In the genomic region with DNA sequence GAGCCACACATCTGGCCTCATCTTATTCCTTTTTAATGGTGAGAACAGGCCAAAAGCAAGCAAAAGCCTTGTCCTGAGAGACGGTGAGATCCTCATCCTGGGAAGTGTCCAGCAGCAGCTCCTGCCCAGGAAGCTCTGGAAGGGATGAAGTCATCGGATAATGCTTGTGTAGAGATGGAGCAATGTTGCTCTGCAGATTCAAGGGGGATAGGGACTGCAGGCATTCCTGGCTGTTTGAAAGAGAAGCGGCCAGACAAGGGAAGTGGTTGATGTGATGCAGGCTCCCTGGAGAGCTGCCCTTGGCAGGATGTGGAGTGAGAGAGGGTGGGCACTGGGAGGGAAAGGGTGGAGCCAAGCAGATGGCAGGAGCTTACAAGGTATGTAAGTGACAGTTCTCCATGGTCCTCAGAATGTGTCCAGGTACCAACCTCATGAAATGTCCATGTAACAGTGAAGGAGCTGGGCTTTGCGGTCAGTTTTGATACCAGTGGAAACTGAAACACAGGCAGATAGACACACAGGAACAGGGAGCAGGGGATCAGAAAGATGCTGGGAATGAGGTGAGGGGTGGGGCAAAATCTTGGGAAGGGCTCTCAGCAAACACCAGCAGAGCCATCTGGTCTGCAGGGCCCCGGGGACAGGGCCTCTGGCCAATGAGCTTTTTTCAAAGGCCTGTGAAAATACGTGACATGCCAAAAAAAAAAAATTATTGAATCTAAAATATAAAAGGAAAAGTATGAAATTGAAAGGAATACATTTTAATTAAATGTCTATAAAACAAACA, we compare ENCODE assay signal across 10 cellular contexts. TPM values are rescaled to one million over a fixed set of nuclear protein-coding genes. Genes with fewer than 3 reads are reported as not detected.
DNase-seq lines count a peak whose midpoint lies in the region; ATAC-seq, FAIRE-seq and TF ChIP-seq lines count a peak whose summit lies in the region.
"Had no signal": no experiment of that assay in that cellular context is flagged by ENCODE, and none has a peak within 500 bp of the region (broad histone marks: within the 10 kb centered on the region; RNA-seq: fewer than 3 reads in every experiment).

No MANE protein-coding gene starts in this region.

- no peaks in the 10 kb centered on the region for H3K9me2 ChIP-seq in Loucy (replicated peaks; ENCODE audit: low read depth, low read length)

- peaks cover 33% of the 10 kb centered on the region for H3K4me1 Mint-ChIP-seq in mesothelial cell of epicardium

- no peak overlapping the region for H3K4me3 Mint-ChIP-seq in mesothelial cell of epicardium

- H4K20me1 ChIP-seq in Loucy (ENCODE audit: insufficient read depth, low read length, poor library complexity, severe bottlenecking) = no peaks in the 10 kb centered on the region

- no peak for TF ChIP-seq CTCF in Loucy (conservative IDR thresholded peaks at IDR 0.05; ENCODE audit: low read length)
- no peak for TF ChIP-seq CTCF in bronchial epithelial cell (IDR thresholded peaks at IDR 0.05; ENCODE audit: insufficient read depth, low read length, severe bottlenecking)
- no peak for TF ChIP-seq CTCF in mesothelial cell of epicardium (IDR thresholded peaks at IDR 0.05; ENCODE audit: unreplicated experiment)

- H3K27me3 ChIP-seq in Loucy (ENCODE audit: insufficient read depth, low read length, poor library complexity, severe bottlenecking) (no peaks in the 10 kb centered on the region), bronchial epithelial cell (ENCODE audit: control insufficient read depth, insufficient read depth, low read length) (no peaks in the 10 kb centered on the region)

- no peaks in the 10 kb centered on the region for H3K36me3 Mint-ChIP-seq in mesothelial cell of epicardium

- H3K9me3 ChIP-seq in Loucy (ENCODE audit: insufficient read depth, low read depth, low read length) = no peaks in the 10 kb centered on the region

- peak overlapping the region; percentile 79 for H2AFZ ChIP-seq in Loucy (ENCODE audit: low read length)

- H3K9ac ChIP-seq in Loucy (ENCODE audit: low read depth, low read length, poor library complexity, severe bottlenecking) = peak overlapping the region; percentile 39

- no peaks in the 10 kb centered on the region for H3K36me3 ChIP-seq in Loucy (ENCODE audit: insufficient read depth, low read length)
- no peaks in the 10 kb centered on the region for H3K36me3 ChIP-seq in bronchial epithelial cell (ENCODE audit: control insufficient read depth, insufficient read depth, low read length)

- no peaks in the 10 kb centered on the region for H3K27me3 Mint-ChIP-seq in mesothelial cell of epicardium (ENCODE audit: low read depth)

- peak; percentile 19 for DNase-seq in COLO829 (ENCODE audit: low spot score)
- DNase-seq in bronchial epithelial cell (ENCODE audit: low read depth) = peak; percentile 47
- DNase-seq in mesothelial cell of epicardium (ENCODE audit: low spot score in 2 of 2, unreplicated experiment in 2 of 2) = no peak
- DNase-seq in DMS114 treated with DMSO at 0.1 percent for 48 hours (lab: John Stamatoyannopoulos, UW; ENCODE audit: unreplicated experiment) = no peak
- DNase-seq in SKM-1 (lab: John Stamatoyannopoulos, UW; ENCODE audit: unreplicated experiment) = no peak
- DNase-seq: KBM-7 had no signal

- peak overlapping the region; percentile 65 for H3K27ac Mint-ChIP-seq in mesothelial cell of epicardium

- H3K4me3 ChIP-seq in Loucy (ENCODE audit: low read length, poor library complexity, severe bottlenecking) = peak overlapping the region; percentile 44
- H3K4me3 ChIP-seq in bronchial epithelial cell (ENCODE audit: low read depth, low read length) = no peak overlapping the region

- ATAC-seq in GM21825 (IDR thresholded peaks at IDR 0.05; ENCODE audit: unreplicated experiment) (no peak), GM19395 (IDR thresholded peaks at IDR 0.05; ENCODE audit: unreplicated experiment) (no peak)

- H3K9me3 Mint-ChIP-seq in mesothelial cell of epicardium = no peaks in the 10 kb centered on the region

- no peaks in the 10 kb centered on the region for H3F3A ChIP-seq in Loucy (ENCODE audit: low read depth)

- FAIRE-seq in bronchial epithelial cell (lab: Jason Lieb, UNC) = no peak
- FAIRE-seq: frontal cortex had no signal

- H3K79me2 ChIP-seq in Loucy (ENCODE audit: insufficient read depth, low read length) = no peaks in the 10 kb centered on the region

- H3K4me1 ChIP-seq in Loucy (ENCODE audit: insufficient read depth, low read length, poor library complexity, severe bottlenecking) = peaks cover 22% of the 10 kb centered on the region

- peak overlapping the region; percentile 72 for H3K4me2 ChIP-seq in Loucy (ENCODE audit: low read depth, low read length, poor library complexity, severe bottlenecking)

RNA-seq across cellular contexts. Expression of a gene that starts 32.2 kb away (rescaled TPM):
- total RNA-seq in bronchial epithelial cell (14.5 and 15.5 TPM in 2 replicates), mesothelial cell of epicardium (7.6 to 9.0 TPM (median 8.2 TPM) in 3 replicates)

RNA-seq across cellular contexts. Expression of a gene that starts 46.9 kb away (rescaled TPM):
- 111 and 190 TPM in 2 replicates for total RNA-seq in bronchial epithelial cell
- 635 to 667 TPM (median 659 TPM) in 3 replicates for total RNA-seq in mesothelial cell of epicardium

Comparison
In these comparisons a context has a peak if more than half of its experiments do, and no peak if none do; other contexts are left out.
1. DNase-seq: peak in COLO829 (single experiment) and bronchial epithelial cell (single experiment); none in mesothelial cell of epicardium (0 of 2), DMS114 treated with DMSO at 0.1 percent for 48 hours (single experiment) and SKM-1 (single experiment).